8 cellular contexts compared by ENCODE assay signal in the genomic region with DNA sequence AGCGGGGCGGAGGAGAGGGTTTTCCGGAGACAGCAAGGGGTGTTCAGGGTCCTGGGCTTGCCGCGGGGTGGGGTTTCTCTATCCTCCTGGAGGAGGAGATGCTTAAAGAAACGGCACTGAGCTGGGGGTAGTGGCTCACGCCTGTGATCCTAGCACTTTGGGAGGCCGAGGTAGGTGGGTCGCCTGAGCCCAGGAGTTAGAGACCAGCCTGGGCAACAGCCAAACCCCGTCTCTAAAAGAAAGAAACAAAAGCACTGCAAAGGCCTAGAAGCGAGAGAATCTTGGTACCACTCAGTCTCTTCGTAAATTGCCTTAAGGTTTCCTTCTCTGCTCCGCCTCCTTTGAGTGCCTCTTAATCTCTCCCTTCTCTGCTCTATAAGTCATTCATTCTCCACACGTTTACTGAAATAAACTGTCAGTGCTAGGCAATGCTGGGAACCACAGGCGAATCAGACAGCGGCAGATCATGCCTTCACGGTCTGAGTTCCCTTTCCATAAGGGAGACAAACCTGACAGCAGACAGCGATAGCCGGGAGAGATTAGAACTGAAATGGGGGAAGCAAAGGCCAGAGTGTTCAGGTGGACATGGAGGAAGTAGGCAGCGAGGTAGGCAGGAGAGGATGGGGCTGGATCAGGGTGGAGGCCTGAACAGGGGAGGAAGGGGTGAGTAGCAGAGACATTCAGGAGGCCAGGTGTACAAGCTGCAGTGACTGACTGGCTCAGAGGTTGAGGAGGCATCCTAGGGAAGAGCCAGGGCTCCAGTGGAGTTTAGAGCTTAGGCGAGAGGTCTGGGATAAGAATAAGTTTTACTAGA. TPM values are rescaled to one million over a fixed set of nuclear protein-coding genes. Genes with fewer than 3 reads are reported as not detected.
DNase-seq lines count a peak whose midpoint lies in the region; ATAC-seq, FAIRE-seq and TF ChIP-seq lines count a peak whose summit lies in the region.

No MANE protein-coding gene starts in this region.

- peak overlapping the region; percentile 100 for H3K4me3 Mint-ChIP-seq in dendritic cell treated with granulocyte-macrophage colony-stimulating factor and Interleukin-4, amounts not matched to agents 40 ng/mL and 50 ng/mL, for 4 days
- H3K4me3 Mint-ChIP-seq in naive thymus-derived CD8-positive, alpha-beta T cell: peak overlapping the region; percentile 97 to 100 (median 99)

- H3K27me3 Mint-ChIP-seq in dendritic cell treated with granulocyte-macrophage colony-stimulating factor and Interleukin-4, amounts not matched to agents 40 ng/mL and 50 ng/mL, for 4 days: no peaks in the 10 kb centered on the region
- H3K27me3 Mint-ChIP-seq in naive thymus-derived CD8-positive, alpha-beta T cell: no peaks in the 10 kb centered on the region

- no peak for ATAC-seq in naive thymus-derived CD8-positive, alpha-beta T cell
- ATAC-seq in GM21423 (IDR thresholded peaks at IDR 0.05; ENCODE audit: unreplicated experiment): no peak

- DNase-seq in BJ (ENCODE audit: low read depth) (no peak), LNCaP clone FGC (ENCODE audit: low read depth) (no peak), DMS53 treated with DMSO at 0.1 percent for 48 hours (lab: John Stamatoyannopoulos, UW; ENCODE audit: unreplicated experiment) (no peak), NCI-H524 (lab: John Stamatoyannopoulos, UW) (no peak), GM12891 (ENCODE audit: insufficient read length, low spot score) (no peak)
- DNase-seq in naive thymus-derived CD8-positive, alpha-beta T cell: no peak

- CTCF ChIA-PET in BJ (lab: Yijun Ruan, JAX): interaction anchor here (1.1 to 2.1 kb wide), 7 partner anchors 14 to 311 kb away, joined by 4 to 13 read pairs (median 5); partner anchors contain the start of genes FAM98C, MRPS12 and SARS2

- intact Hi-C loops in dendritic cell treated with granulocyte-macrophage colony-stimulating factor and Interleukin-4, amounts not matched to agents 40 ng/mL and 50 ng/mL, for 4 days (cut with micrococcal nuclease): loop anchor here (10.0 kb wide), 1 partner anchor 55 kb away; no protein-coding TSS in a partner anchor

- peaks cover 15% of the 10 kb centered on the region for H3K36me3 ChIP-seq in BJ (ENCODE audit: control insufficient read depth, insufficient read depth, low read length)

- peaks cover 46% of the 10 kb centered on the region for H3K4me1 Mint-ChIP-seq in dendritic cell treated with granulocyte-macrophage colony-stimulating factor and Interleukin-4, amounts not matched to agents 40 ng/mL and 50 ng/mL, for 4 days (ENCODE audit: low read depth)
- H3K4me1 Mint-ChIP-seq in naive thymus-derived CD8-positive, alpha-beta T cell: peaks cover 33 to 56% (median 43%) of the 10 kb centered on the region in 4 donors

- FAIRE-seq in GM12891 (lab: Jason Lieb, UNC): no peak

- peak overlapping the region; percentile 99 for H3K27ac Mint-ChIP-seq in dendritic cell treated with granulocyte-macrophage colony-stimulating factor and Interleukin-4, amounts not matched to agents 40 ng/mL and 50 ng/mL, for 4 days
- H3K27ac Mint-ChIP-seq in naive thymus-derived CD8-positive, alpha-beta T cell: peak overlapping the region; percentile 97 to 100 (median 99)

- TF ChIP-seq POLR2A in GM12891 (IDR thresholded peaks at IDR 0.05; ENCODE audit: low read depth, low read length): no peak

- POLR2A ChIA-PET in BJ (lab: Charles Lee): interaction anchor here (0.6 to 1.1 kb wide), 3 partner anchors 28 to 230 kb away, joined by 3 to 5 read pairs (median 4); partner anchors contain the start of genes ACTN4 and FAM98C
- POLR2A ChIA-PET in naive thymus-derived CD8-positive, alpha-beta T cell (lab: Charles Lee): interaction anchor here (0.9 to 2.6 kb wide), 21 partner anchors 8 to 1215 kb away, joined by 3 to 18 read pairs (median 5); partner anchors contain the start of genes ACTN4, CATSPERG, DYRK1B and ECH1

- no peaks in the 10 kb centered on the region for H3K9me3 Mint-ChIP-seq in dendritic cell treated with granulocyte-macrophage colony-stimulating factor and Interleukin-4, amounts not matched to agents 40 ng/mL and 50 ng/mL, for 4 days
- no peaks in the 10 kb centered on the region for H3K9me3 Mint-ChIP-seq in naive thymus-derived CD8-positive, alpha-beta T cell

- H3K4me3 ChIP-seq in BJ (ENCODE audit: low read depth, low read length) (peak overlapping the region; percentile 92), LNCaP clone FGC (ENCODE audit: low read depth, low read length) (peak overlapping the region; percentile 100)

- no peak for TF ChIP-seq CTCF in BJ (IDR thresholded peaks at IDR 0.05; ENCODE audit: insufficient read depth, low read depth, low read length)
- no peak for TF ChIP-seq CTCF in LNCaP clone FGC (IDR thresholded peaks at IDR 0.05; ENCODE audit: control insufficient read depth, extremely low read depth, insufficient read depth)

- H3K36me3 Mint-ChIP-seq in dendritic cell treated with granulocyte-macrophage colony-stimulating factor and Interleukin-4, amounts not matched to agents 40 ng/mL and 50 ng/mL, for 4 days (ENCODE audit: low read depth): peaks cover 72% of the 10 kb centered on the region
- H3K36me3 Mint-ChIP-seq in naive thymus-derived CD8-positive, alpha-beta T cell: peaks cover 5 to 64% (median 21%) of the 10 kb centered on the region in 3 donors

- no peaks in the 10 kb centered on the region for H3K27me3 ChIP-seq in BJ (ENCODE audit: control insufficient read depth, insufficient read depth, low read length)

TF ChIP-seq in GM12891, 5 proteins besides CTCF, POLR2A, EP300 and RAD21:
- no peak for TF ChIP-seq POU2F2 (IDR thresholded peaks at IDR 0.05; ENCODE audit: low read depth, low read length)
- no peak for TF ChIP-seq TAF1 (IDR thresholded peaks at IDR 0.05; ENCODE audit: low read depth, low read length)
- TF ChIP-seq SPI1 (IDR thresholded peaks at IDR 0.05; ENCODE audit: low read depth, low read length): no peak
- no peak for TF ChIP-seq PAX5 (IDR thresholded peaks at IDR 0.05; ENCODE audit: insufficient read depth, low read length, severe bottlenecking)
- no peak for TF ChIP-seq POLR2AphosphoS5 (IDR thresholded peaks at IDR 0.05; ENCODE audit: low read depth, low read length)

RNA-seq across cellular contexts. Expression of gene EIF3K, which starts 0.6 kb away (rescaled TPM):
- polyA plus RNA-seq in BJ (2011; rRNA removed): 230 and 357 TPM in 2 replicates
- 285 and 376 TPM in 2 replicates for polyA minus RNA-seq in BJ (2011; rRNA and poly(A)+ RNA removed)
- 100 to 1,000 TPM; 335 to 346 TPM for total RNA-seq in naive thymus-derived CD8-positive, alpha-beta T cell
- 100 to 1,000 TPM; 400 to 435 (median 432) TPM for polyA plus RNA-seq in naive thymus-derived CD8-positive, alpha-beta T cell
- 367 TPM for polyA plus RNA-seq in GM12891 (2012; ENCODE audit: low read depth, missing spikeins)

RNA-seq across cellular contexts. Expression of gene MAP4K1, which starts 1.8 kb away (rescaled TPM):
- polyA plus RNA-seq in BJ (2011; rRNA removed): 0.18 and 0.25 TPM in 2 replicates
- not detected in 2 replicates for polyA minus RNA-seq in BJ (2011; rRNA and poly(A)+ RNA removed)
- total RNA-seq in naive thymus-derived CD8-positive, alpha-beta T cell: 100 to 1,000 TPM; 221 to 228 TPM
- polyA plus RNA-seq in naive thymus-derived CD8-positive, alpha-beta T cell: 100 to 1,000 TPM in 2 of 3 donors, 10 to 100 TPM in 1; 85.0 to 113 (median 113) TPM
- polyA plus RNA-seq in GM12891 (2012; ENCODE audit: low read depth, missing spikeins): 123 TPM

RNA-seq across cellular contexts. Expression of gene ACTN4, which starts 27.9 kb away (rescaled TPM):
- 592 and 970 TPM in 2 replicates for polyA plus RNA-seq in BJ (2011; rRNA removed)
- 439 and 477 TPM in 2 replicates for polyA minus RNA-seq in BJ (2011; rRNA and poly(A)+ RNA removed)
- 10 to 100 TPM; 52.9 to 57.6 TPM for total RNA-seq in naive thymus-derived CD8-positive, alpha-beta T cell
- 1 to 10 TPM; 3.2 to 8.5 (median 4.8) TPM for polyA plus RNA-seq in naive thymus-derived CD8-positive, alpha-beta T cell
- 122 TPM for polyA plus RNA-seq in GM12891 (2012; ENCODE audit: low read depth, missing spikeins)

Comparison
In these comparisons a context has a peak if more than half of its experiments do, and no peak if none do; other contexts are left out.
1. RNA of gene MAP4K1, which starts 1.8 kb away (polyA plus RNA-seq): 85.0 to 113 TPM in naive thymus-derived CD8-positive, alpha-beta T cell; 0.18 to 0.25 TPM in BJ; every median in the first group is over 10 times any median in the second.
2. RNA of gene ACTN4, which starts 27.9 kb away (polyA plus RNA-seq): 592 to 970 TPM in BJ; 3.2 to 8.5 TPM in naive thymus-derived CD8-positive, alpha-beta T cell; every median in the first group is over 10 times any median in the second.